In the genomic region with DNA sequence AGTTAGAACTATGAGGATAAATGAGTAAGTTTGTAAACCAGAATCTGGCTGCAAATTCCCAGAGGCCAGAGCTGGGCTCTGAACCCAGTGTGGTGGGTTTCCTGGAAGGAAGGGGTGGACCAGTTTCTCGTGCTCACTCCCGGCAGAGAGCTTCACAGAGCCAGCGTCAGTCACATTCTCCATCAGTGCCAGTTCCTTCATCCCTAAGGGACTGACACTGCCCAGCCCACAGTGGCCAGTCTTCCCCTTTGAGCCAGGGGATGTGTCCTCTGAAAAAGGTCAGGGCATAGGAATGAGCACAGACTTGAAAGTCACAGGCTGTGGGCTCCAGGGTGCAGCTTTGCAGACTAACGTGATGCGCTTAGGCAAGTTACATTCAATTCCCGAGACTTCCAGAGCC, we compare ENCODE assay signal across 1 cellular context.
TF ChIP-seq lines count a peak whose summit lies in the region.

No MANE protein-coding gene starts in this region.

TF ChIP-seq in IMR-90, 13 proteins besides CTCF, POLR2A, EP300 and RAD21:
- TF ChIP-seq MXI1 (IDR thresholded peaks at IDR 0.05; ENCODE audit: borderline replicate concordance, low read depth, low read length) (no peak), FOS (IDR thresholded peaks at IDR 0.05; ENCODE audit: low read depth, low read length) (no peak), RFX5 (IDR thresholded peaks at IDR 0.05; ENCODE audit: low read depth, low read length) (no peak), NFE2L2 (IDR thresholded peaks at IDR 0.05; ENCODE audit: low read depth, low read length) (no peak), MAZ (IDR thresholded peaks at IDR 0.05; ENCODE audit: borderline replicate concordance, low read depth, low read length) (no peak)
- TF ChIP-seq, protein P1, sequence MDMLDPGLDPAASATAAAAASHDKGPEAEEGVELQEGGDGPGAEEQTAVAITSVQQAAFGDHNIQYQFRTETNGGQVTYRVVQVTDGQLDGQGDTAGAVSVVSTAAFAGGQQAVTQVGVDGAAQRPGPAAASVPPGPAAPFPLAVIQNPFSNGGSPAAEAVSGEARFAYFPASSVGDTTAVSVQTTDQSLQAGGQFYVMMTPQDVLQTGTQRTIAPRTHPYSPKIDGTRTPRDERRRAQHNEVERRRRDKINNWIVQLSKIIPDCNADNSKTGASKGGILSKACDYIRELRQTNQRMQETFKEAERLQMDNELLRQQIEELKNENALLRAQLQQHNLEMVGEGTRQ (IDR thresholded peaks at IDR 0.05; ENCODE audit: low read depth, low read length): no peak
